1 cellular context compared by ENCODE assay signal in genomic region chr1:119687391-119688079, GRCh38.
A peak's percentile ranks its signal among the peaks of the same experiment; 100 is the strongest.
TF ChIP-seq lines count a peak whose summit lies in the region.

No MANE protein-coding gene starts in this region.

TF ChIP-seq in IMR-90, 13 proteins besides CTCF, POLR2A, EP300 and RAD21:
- TF ChIP-seq ELK1 (IDR thresholded peaks at IDR 0.05; ENCODE audit: borderline replicate concordance, low read depth, low read length) (no peak), RCOR1 (IDR thresholded peaks at IDR 0.05; ENCODE audit: insufficient replicate concordance, low read length) (no peak), MXI1 (IDR thresholded peaks at IDR 0.05; ENCODE audit: borderline replicate concordance, low read depth, low read length) (no peak), SMC3 (IDR thresholded peaks at IDR 0.05; ENCODE audit: low read depth, low read length) (no peak), CEBPB (IDR thresholded peaks at IDR 0.05; ENCODE audit: low read depth, low read length) (peak; percentile 74), NFE2L2 (IDR thresholded peaks at IDR 0.05; ENCODE audit: low read depth, low read length) (no peak), MAFK (IDR thresholded peaks at IDR 0.05; ENCODE audit: low read depth, low read length) (no peak)
- TF ChIP-seq, protein P1, sequence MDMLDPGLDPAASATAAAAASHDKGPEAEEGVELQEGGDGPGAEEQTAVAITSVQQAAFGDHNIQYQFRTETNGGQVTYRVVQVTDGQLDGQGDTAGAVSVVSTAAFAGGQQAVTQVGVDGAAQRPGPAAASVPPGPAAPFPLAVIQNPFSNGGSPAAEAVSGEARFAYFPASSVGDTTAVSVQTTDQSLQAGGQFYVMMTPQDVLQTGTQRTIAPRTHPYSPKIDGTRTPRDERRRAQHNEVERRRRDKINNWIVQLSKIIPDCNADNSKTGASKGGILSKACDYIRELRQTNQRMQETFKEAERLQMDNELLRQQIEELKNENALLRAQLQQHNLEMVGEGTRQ (IDR thresholded peaks at IDR 0.05; ENCODE audit: low read depth, low read length), result no peak
